In genomic region chr20:62357681-62358080, GRCh38 we compare ENCODE assay signal across 10 cellular contexts. TPM values are rescaled to one million over a fixed set of nuclear protein-coding genes. Genes with fewer than 3 reads are reported as not detected.
DNase-seq lines count a peak whose midpoint lies in the region; ATAC-seq, FAIRE-seq and TF ChIP-seq lines count a peak whose summit lies in the region.
"Had no signal": no experiment of that assay in that cellular context is flagged by ENCODE, and none has a peak within 500 bp of the region (broad histone marks: within the 10 kb centered on the region; RNA-seq: fewer than 3 reads in every experiment).

No MANE protein-coding gene starts in this region.

- peak overlapping the region; percentile 98 for H3K27ac ChIP-seq in C4-2B
- H3K27ac ChIP-seq in astrocyte (ENCODE audit: low read depth, low read length): no peak overlapping the region
- H3K27ac ChIP-seq in right cardiac atrium (ENCODE audit: low read length): peak overlapping the region; percentile 82
- H3K27ac ChIP-seq in skin epidermis: peak overlapping the region in 18 of 21 experiments; percentile 42 to 87 (median 78)

- H2AFZ ChIP-seq in astrocyte (ENCODE audit: low read depth, low read length): no peak overlapping the region

- H3K36me3 ChIP-seq in astrocyte (ENCODE audit: insufficient read depth, low read length): no peaks in the 10 kb centered on the region

- peaks cover 10% of the 10 kb centered on the region for H4K20me1 ChIP-seq in astrocyte (ENCODE audit: insufficient read depth, low read length)

- H3K27me3 ChIP-seq in astrocyte (ENCODE audit: insufficient read depth, low read length) (no peaks in the 10 kb centered on the region), right cardiac atrium (ENCODE audit: control insufficient read depth, insufficient read depth) (no peaks in the 10 kb centered on the region)

- H3K4me3 ChIP-seq in astrocyte (ENCODE audit: insufficient read depth, low read depth, low read length): no peak overlapping the region
- no peak overlapping the region for H3K4me3 ChIP-seq in right cardiac atrium (ENCODE audit: low read length)
- H3K4me3 ChIP-seq in skin epidermis: no peak overlapping the region

- H3K4me1 ChIP-seq in astrocyte (ENCODE audit: insufficient read depth, low read length) (peaks cover 55% of the 10 kb centered on the region), right cardiac atrium (ENCODE audit: control insufficient read depth, insufficient read depth, low read length) (peaks cover 23% of the 10 kb centered on the region)

- no peaks in the 10 kb centered on the region for H3K79me2 ChIP-seq in astrocyte (ENCODE audit: insufficient read depth, low read length)

- H3K27ac Mint-ChIP-seq in astrocyte (ENCODE audit: unreplicated experiment): no peak overlapping the region
- H3K27ac Mint-ChIP-seq: memory B cell had no signal

- peaks cover 6% of the 10 kb centered on the region for H3K4me1 Mint-ChIP-seq in astrocyte (ENCODE audit: low read depth, unreplicated experiment)

- no peaks in the 10 kb centered on the region for H3K36me3 Mint-ChIP-seq in astrocyte (ENCODE audit: low read depth, unreplicated experiment)

- H3K9me3 ChIP-seq in astrocyte (ENCODE audit: insufficient read depth, low read depth, low read length) (no peaks in the 10 kb centered on the region), right cardiac atrium (ENCODE audit: control insufficient read depth, low read length) (no peaks in the 10 kb centered on the region)

- 38% methylated on average over 7 of the region's 7 CpGs for WGBS in right cardiac atrium

- H3K9ac ChIP-seq in astrocyte (ENCODE audit: low read length): peak overlapping the region; percentile 67

- FAIRE-seq in astrocyte (lab: Jason Lieb, UNC): no peak

- intact Hi-C loops in right cardiac atrium (cut with DNase I): no loop called here

- no peak for DNase-seq in astrocyte (ENCODE audit: low read depth)
- peak in 2 of 3 donors; percentile 27 to 64 for DNase-seq in right cardiac atrium
- no peak for DNase-seq in NCI-H82 (lab: John Stamatoyannopoulos, UW)
- DNase-seq in T-helper 2 cell: no peak
- no peak for DNase-seq in DMS53 treated with DMSO at 0.1 percent for 48 hours (lab: John Stamatoyannopoulos, UW; ENCODE audit: unreplicated experiment)
- no peak for DNase-seq in NCI-H446 treated with DMSO at 0.1 percent for 48 hours (lab: John Stamatoyannopoulos, UW)
- DNase-seq: activated T-cell treated with anti-CD3 and anti-CD28 coated beads for 4 hours had no signal

- ATAC-seq in right cardiac atrium: no peak

- H3K9me3 Mint-ChIP-seq in astrocyte (ENCODE audit: unreplicated experiment): no peaks in the 10 kb centered on the region
- H3K9me3 Mint-ChIP-seq: memory B cell had no signal

- no peak overlapping the region for H3K4me3 Mint-ChIP-seq in astrocyte (ENCODE audit: unreplicated experiment)
- H3K4me3 Mint-ChIP-seq: memory B cell had no signal

- peak overlapping the region; percentile 74 for H3K4me2 ChIP-seq in astrocyte (ENCODE audit: low read length)

- TF ChIP-seq CTCF in C4-2B (conservative IDR thresholded peaks at IDR 0.05) (no peak), astrocyte (IDR thresholded peaks at IDR 0.05; ENCODE audit: insufficient read depth, low read depth, low read length) (no peak)

- no peaks in the 10 kb centered on the region for H3K27me3 Mint-ChIP-seq in astrocyte (ENCODE audit: low read depth, unreplicated experiment)
- H3K27me3 Mint-ChIP-seq: memory B cell had no signal

RNA-seq across cellular contexts. Expression of gene LAMA5, which starts 9.4 kb away (rescaled TPM):
- total RNA-seq in astrocyte: 285 and 350 TPM in 2 replicates
- total RNA-seq in right cardiac atrium: 10 to 100 TPM; 77.4 to 97.9 (median 86.8) TPM
- 93.7 TPM for polyA plus RNA-seq in right cardiac atrium

RNA-seq across cellular contexts. Expression of gene RPS21, which starts 29.2 kb away (rescaled TPM):
- total RNA-seq in astrocyte (1,126 and 1,251 TPM in 2 replicates), right cardiac atrium (100 to 1,000 TPM; 703 to 815 (median 736) TPM)
- polyA plus RNA-seq in right cardiac atrium: 2,060 TPM

RNA-seq across cellular contexts. Expression of gene CABLES2, which starts 49.4 kb away (rescaled TPM):
- total RNA-seq in astrocyte (4.4 and 5.4 TPM in 2 replicates), right cardiac atrium (10 to 100 TPM; 12.3 to 29.4 (median 16.3) TPM)
- 10.9 TPM for polyA plus RNA-seq in right cardiac atrium

RNA-seq across cellular contexts. Expression of gene ADRM1, which starts 54.9 kb away (rescaled TPM):
- total RNA-seq in astrocyte (123 and 125 TPM in 2 replicates), right cardiac atrium (10 to 100 TPM; 65.0 to 80.9 (median 73.4) TPM)
- polyA plus RNA-seq in right cardiac atrium: 87.5 TPM

Comparison
In these comparisons a context has a peak if more than half of its experiments do, and no peak if none do; other contexts are left out.
1. DNase-seq: peak in right cardiac atrium (2 of 3); none in astrocyte (single experiment), NCI-H82 (single experiment), T-helper 2 cell (0 of 5), DMS53 treated with DMSO at 0.1 percent for 48 hours (single experiment) and NCI-H446 treated with DMSO at 0.1 percent for 48 hours (single experiment).